ENCODE assay signal across 8 cellular contexts in genomic region chr2:160491922-160492371, GRCh38. TPM values are rescaled to one million over a fixed set of nuclear protein-coding genes. Genes with fewer than 3 reads are reported as not detected.
A peak's percentile ranks its signal among the peaks of the same experiment; 100 is the strongest.
DNase-seq lines count a peak whose midpoint lies in the region; ATAC-seq, FAIRE-seq and TF ChIP-seq lines count a peak whose summit lies in the region.

No MANE protein-coding gene starts in this region.

- H3K27me3 ChIP-seq in mucosa of stomach (ENCODE audit: control insufficient read depth, insufficient read depth, low read length): peaks cover 3% of the 10 kb centered on the region

- no peak for TF ChIP-seq POLR2A in GM12892 (IDR thresholded peaks at IDR 0.05; ENCODE audit: low read depth, low read length)

- H3K9ac ChIP-seq in mucosa of stomach (ENCODE audit: low read length): peak overlapping the region; percentile 83

- H3K36me3 ChIP-seq in mucosa of stomach (ENCODE audit: control insufficient read depth, insufficient read depth, low read length): no peaks in the 10 kb centered on the region

- H3K9me3 ChIP-seq in mucosa of stomach (ENCODE audit: control insufficient read depth, low read length): no peaks in the 10 kb centered on the region

- ATAC-seq in GM19035 (IDR thresholded peaks at IDR 0.05; ENCODE audit: unreplicated experiment): no peak

- no peak for FAIRE-seq in GM12892 (lab: Jason Lieb, UNC)

- H3K4me1 ChIP-seq in mucosa of stomach (ENCODE audit: control insufficient read depth, insufficient read depth, low read length): no peaks in the 10 kb centered on the region

- peak overlapping the region; percentile 80 for H3K4me3 ChIP-seq in mucosa of stomach (ENCODE audit: low read length)

- peak; percentile 39 for DNase-seq in CD1c-positive myeloid dendritic cell (ENCODE audit: extremely low spot score)
- peak; percentile 30 for DNase-seq in NCI-H2227 (lab: John Stamatoyannopoulos, UW; ENCODE audit: unreplicated experiment)
- DNase-seq in dermis blood vessel endothelial cell: peak; percentile 61
- DNase-seq in activated gamma-delta T cell treated with Interleukin-2 at 50 U/mL for 16 hours: no peak
- no peak for DNase-seq in activated CD4-positive, CD25-positive, alpha-beta regulatory T cell (lab: John Stamatoyannopoulos, UW)
- no peak for DNase-seq in GM12892 (ENCODE audit: insufficient read length)

RNA-seq across cellular contexts. Expression of gene RBMS1, which starts 1.7 kb away (rescaled TPM):
- total RNA-seq in dermis blood vessel endothelial cell: 64.3 and 82.8 TPM in 2 replicates
- 0.30 TPM for polyA plus RNA-seq in GM12892 (2012; ENCODE audit: missing spikeins)

Comparison
In these comparisons a context has a peak if more than half of its experiments do, and no peak if none do; other contexts are left out.
1. DNase-seq: peak in CD1c-positive myeloid dendritic cell (single experiment), NCI-H2227 (single experiment) and dermis blood vessel endothelial cell (single experiment); none in activated gamma-delta T cell treated with Interleukin-2 at 50 U/mL for 16 hours (single experiment), activated CD4-positive, CD25-positive, alpha-beta regulatory T cell (0 of 4) and GM12892 (single experiment).